In the genomic region with DNA sequence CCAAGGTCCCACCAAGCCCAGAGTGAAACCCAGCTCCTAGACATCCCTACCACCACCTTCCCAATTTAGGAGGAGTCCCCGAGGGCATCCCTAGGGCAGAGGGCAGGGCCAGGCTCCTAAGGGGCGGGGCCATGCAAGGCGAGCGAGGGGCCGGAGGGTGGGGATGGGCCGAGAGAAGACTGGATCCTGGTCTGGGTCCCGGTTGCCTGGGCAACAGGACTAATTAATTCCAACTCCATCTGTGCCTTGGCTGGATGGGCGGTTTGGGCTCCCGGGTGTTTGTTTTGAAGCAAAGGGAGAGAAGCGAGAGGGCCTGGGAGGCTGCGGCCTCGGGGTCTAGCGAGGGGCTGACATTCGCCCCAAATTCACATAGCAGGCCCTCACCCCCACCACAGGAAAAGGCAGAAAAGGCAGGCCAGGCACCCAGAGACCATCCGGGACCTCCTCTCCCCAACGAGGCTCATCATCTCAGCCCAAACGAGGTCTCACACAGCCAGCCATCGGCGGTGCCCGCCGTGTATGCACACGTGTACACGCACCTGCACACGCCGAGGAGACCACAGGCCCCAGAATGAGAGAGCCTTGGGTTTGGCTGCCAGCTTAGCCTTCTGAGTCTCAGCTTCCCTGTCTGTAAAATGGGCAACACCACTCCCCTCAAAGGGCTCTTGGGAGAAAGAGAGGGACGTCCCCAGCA, we compare ENCODE assay signal across 23 cellular contexts. TPM values are rescaled to one million over a fixed set of nuclear protein-coding genes. Genes with fewer than 3 reads are reported as not detected.
DNase-seq lines count a peak whose midpoint lies in the region; ATAC-seq and TF ChIP-seq lines count a peak whose summit lies in the region.
"Had no signal": no experiment of that assay in that cellular context is flagged by ENCODE, and none has a peak within 500 bp of the region (broad histone marks: within the 10 kb centered on the region; RNA-seq: fewer than 3 reads in every experiment).

No MANE protein-coding gene starts in this region.

- H3K27me3 Mint-ChIP-seq in nephron progenitor cell (ENCODE audit: low read depth, poor library complexity), result peaks cover 28% of the 10 kb centered on the region
- H3K27me3 Mint-ChIP-seq: activated CD4-positive, alpha-beta T cell treated with anti-CD3 and anti-CD28 coated beads, Interleukin-2, amount 10 ng/mL, durations not matched to agents 24 days and 14 days had no signal

- TF ChIP-seq CTCF in nephron progenitor cell (IDR thresholded peaks at IDR 0.05), result no peak

- DNase-seq in G401 (ENCODE audit: low spot score) (peak; percentile 71), NCI-H524 (lab: John Stamatoyannopoulos, UW) (peak; percentile 87 to 91), cerebellar cortex (ENCODE audit: low spot score) (peak; percentile 54), nephron progenitor cell (peak; percentile 39), hypothalamus (lab: John Stamatoyannopoulos, UW) (no peak)
- DNase-seq: activated CD4-positive, alpha-beta T cell treated with anti-CD3 and anti-CD28 coated beads, Interleukin-2, amount 10 ng/mL, durations not matched to agents 24 days and 14 days; activated gamma-delta T cell; activated T-cell treated with anti-CD3 and anti-CD28 coated beads, Interleukin-2, amount 50 U/mL, for 1 hour; Caco-2; central memory CD4-positive, alpha-beta T cell; DMS79 treated with DMSO at 0.1 percent for 48 hours; MV-4-11; naive B cell; NCI-H187; PC-3; small intestine; stimulated activated CD4-positive, alpha-beta T cell treated with anti-CD3 and anti-CD28 coated beads, Interleukin-2, amount 100 ng/mL, for 24 hours; T-helper 9 cell; trophoblast cell had no signal

- H3K4me1 Mint-ChIP-seq in nephron progenitor cell, result peaks cover 11% of the 10 kb centered on the region
- H3K4me1 Mint-ChIP-seq: activated CD4-positive, alpha-beta T cell treated with anti-CD3 and anti-CD28 coated beads, Interleukin-2, amount 10 ng/mL, durations not matched to agents 24 days and 14 days had no signal

- H3K27ac Mint-ChIP-seq in nephron progenitor cell, result no peak overlapping the region
- H3K27ac Mint-ChIP-seq: activated CD4-positive, alpha-beta T cell treated with anti-CD3 and anti-CD28 coated beads, Interleukin-2, amount 10 ng/mL, durations not matched to agents 24 days and 14 days; mesothelial cell of epicardium had no signal

- in situ Hi-C loops in G401 (cut with HindIII; ENCODE audit: low sequenced_read_pairs), result no loop called here

- H3K36me3 Mint-ChIP-seq in nephron progenitor cell (ENCODE audit: low read depth), result no peaks in the 10 kb centered on the region
- H3K36me3 Mint-ChIP-seq: mesothelial cell of epicardium, naive B cell had no signal

- H3K9me3 Mint-ChIP-seq in nephron progenitor cell, result no peaks in the 10 kb centered on the region
- H3K9me3 Mint-ChIP-seq: activated CD4-positive, alpha-beta T cell treated with anti-CD3 and anti-CD28 coated beads, Interleukin-2, amount 10 ng/mL, durations not matched to agents 24 days and 14 days; mesothelial cell of epicardium; naive B cell had no signal

- H3K4me3 Mint-ChIP-seq in nephron progenitor cell, result no peak overlapping the region
- H3K4me3 Mint-ChIP-seq: activated CD4-positive, alpha-beta T cell treated with anti-CD3 and anti-CD28 coated beads, Interleukin-2, amount 10 ng/mL, durations not matched to agents 24 days and 14 days; mesothelial cell of epicardium had no signal

- ATAC-seq in HG03039 (IDR thresholded peaks at IDR 0.05; ENCODE audit: unreplicated experiment) (no peak), HG02885 (IDR thresholded peaks at IDR 0.05; ENCODE audit: poor library complexity, unreplicated experiment) (no peak)
- ATAC-seq: PC-3, Right ventricle myocardium inferior had no signal

RNA-seq across cellular contexts. Expression of a gene that starts 23.9 kb away (rescaled TPM):
- under 0.01 TPM in 1 of 2 replicates, not detected in the other for total RNA-seq in G401 (2014; rRNA removed; shearing (Covaris generic))

Comparison
In these comparisons a context has a peak if more than half of its experiments do, and no peak if none do; other contexts are left out.
1. DNase-seq: peak in G401 (single experiment), NCI-H524 (2 of 2), cerebellar cortex (single experiment) and nephron progenitor cell (single experiment); none in hypothalamus (0 of 51).